ENCODE assay signal across 8 cellular contexts in the genomic region with DNA sequence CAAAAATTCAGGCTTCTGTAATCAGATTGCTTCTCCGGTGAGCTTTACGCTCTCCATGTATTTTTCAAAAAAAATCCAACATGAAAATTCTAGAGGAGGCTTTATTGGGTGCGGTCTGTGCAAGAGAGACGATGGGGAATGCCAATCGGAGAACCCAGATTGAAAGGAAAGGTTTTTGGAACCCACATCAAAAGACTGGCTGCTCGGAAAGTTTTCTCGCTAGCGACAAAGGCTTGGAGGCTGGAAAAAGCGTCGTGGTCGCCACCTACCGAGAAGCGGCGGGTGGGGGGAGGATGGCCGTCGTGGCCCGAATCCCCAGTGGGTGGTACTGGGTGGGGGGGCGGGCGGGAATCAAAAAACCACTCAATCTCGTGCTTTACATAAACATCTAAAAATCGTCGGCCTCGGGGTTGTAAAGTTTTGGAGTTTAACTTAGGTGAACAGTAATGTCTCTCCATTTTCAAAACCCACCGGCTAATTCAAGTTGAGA. TPM values are rescaled to one million over a fixed set of nuclear protein-coding genes. Genes with fewer than 3 reads are reported as not detected.
A peak's percentile ranks its signal among the peaks of the same experiment; 100 is the strongest.
DNase-seq lines count a peak whose midpoint lies in the region; ATAC-seq and TF ChIP-seq lines count a peak whose summit lies in the region.

No MANE protein-coding gene starts in this region.

- H3K4me3 ChIP-seq in mesendoderm (ENCODE audit: low read length): peak overlapping the region; percentile 54

- H3K4me1 ChIP-seq in mesendoderm (ENCODE audit: control insufficient read depth, low read depth, low read length): peaks cover 6% of the 10 kb centered on the region

- no peaks in the 10 kb centered on the region for H3K36me3 ChIP-seq in mesendoderm (ENCODE audit: control insufficient read depth, insufficient read depth, low read length)

- H2BK15ac ChIP-seq in mesendoderm (replicated peaks; ENCODE audit: low read depth): no peak overlapping the region

- POLR2A ChIA-PET in activated CD4-positive, alpha-beta memory T cell treated with anti-CD3 and anti-CD28 coated beads, Interleukin-2, amount 10 ng/mL, durations not matched to agents 7 days and 5 days (lab: Charles Lee): interaction anchor here (1.4 to 1.7 kb wide), 2 partner anchors 14 to 20 kb away, joined by 7 read pairs; no protein-coding TSS in a partner anchor

- peak overlapping the region; percentile 76 for H3K4me3 Mint-ChIP-seq in activated CD4-positive, alpha-beta memory T cell treated with anti-CD3 and anti-CD28 coated beads, Interleukin-2, amount 10 ng/mL, durations not matched to agents 7 days and 5 days

- peak overlapping the region; percentile 69 for H3K27ac Mint-ChIP-seq in activated CD4-positive, alpha-beta memory T cell treated with anti-CD3 and anti-CD28 coated beads, Interleukin-2, amount 10 ng/mL, durations not matched to agents 7 days and 5 days

- no CpG with 5 or more reads among the region's 24 CpGs for WGBS in mesendoderm (ENCODE audit: extremely low coverage, insufficient coverage, low lambda C conversion rate)

- H3K23ac ChIP-seq in mesendoderm (ENCODE audit: low read length): no peak overlapping the region

- peak overlapping the region; percentile 97 for H4K8ac ChIP-seq in mesendoderm (ENCODE audit: low read depth, low read length)

- peak overlapping the region; percentile 89 for H3K9ac ChIP-seq in mesendoderm (ENCODE audit: low read length)

- peaks cover 57% of the 10 kb centered on the region for H3K4me1 Mint-ChIP-seq in activated CD4-positive, alpha-beta memory T cell treated with anti-CD3 and anti-CD28 coated beads, Interleukin-2, amount 10 ng/mL, durations not matched to agents 7 days and 5 days

- H3K4ac ChIP-seq in mesendoderm (ENCODE audit: low read depth, low read length): peak overlapping the region; percentile 78

- CTCF ChIA-PET in activated CD4-positive, alpha-beta memory T cell treated with anti-CD3 and anti-CD28 coated beads, Interleukin-2, amount 10 ng/mL, durations not matched to agents 7 days and 5 days (lab: Charles Lee): interaction anchor here (1.2 kb wide), 1 partner anchor 9 kb away, joined by 3 read pairs; no protein-coding TSS in a partner anchor

- H3K56ac ChIP-seq in mesendoderm (ENCODE audit: low read length): peak overlapping the region; percentile 97

- peak overlapping the region; percentile 47 for H4K5ac ChIP-seq in mesendoderm (ENCODE audit: low read length)

- peak overlapping the region; percentile 94 for H3K27ac ChIP-seq in mesendoderm (ENCODE audit: low read depth, low read length)

- H2BK120ac ChIP-seq in mesendoderm (ENCODE audit: low read depth, low read length): peak overlapping the region; percentile 75

- no peak overlapping the region for H2AK5ac ChIP-seq in mesendoderm (ENCODE audit: low read length)

- peak overlapping the region; percentile 86 for H2BK5ac ChIP-seq in mesendoderm (ENCODE audit: low read length)

- peaks cover 19% of the 10 kb centered on the region for H3K36me3 Mint-ChIP-seq in activated CD4-positive, alpha-beta memory T cell treated with anti-CD3 and anti-CD28 coated beads, Interleukin-2, amount 10 ng/mL, durations not matched to agents 7 days and 5 days (ENCODE audit: low read depth)

- H3K79me2 ChIP-seq in mesendoderm (ENCODE audit: control insufficient read depth, insufficient read depth, low read length): peaks cover 27% of the 10 kb centered on the region

- H3K18ac ChIP-seq in mesendoderm (ENCODE audit: low read length): peak overlapping the region; percentile 100

- H3K79me1 ChIP-seq in mesendoderm (ENCODE audit: low read length): no peaks in the 10 kb centered on the region

- H3K27me3 ChIP-seq in mesendoderm (ENCODE audit: insufficient read depth, low read length, poor library complexity): no peaks in the 10 kb centered on the region

- TF ChIP-seq CTCF in GM12874 (IDR thresholded peaks at IDR 0.05; ENCODE audit: insufficient read depth, low read depth, low read length): 0 out of 2 replicates have a peak, but pooled peaks have one; percentile 14

- peak overlapping the region; percentile 61 for H3K4me2 ChIP-seq in mesendoderm (ENCODE audit: low read length)

- DNase-seq in NCI-H2171 treated with DMSO at 0.1 percent for 48 hours (lab: John Stamatoyannopoulos, UW) (peak; percentile 79), mesendoderm (no peak), NK-92 (lab: John Stamatoyannopoulos, UW; ENCODE audit: unreplicated experiment) (no peak)
- DNase-seq in activated CD4-positive, alpha-beta memory T cell treated with anti-CD3 and anti-CD28 coated beads, Interleukin-2, amount 10 ng/mL, durations not matched to agents 7 days and 5 days: peak; percentile 50
- DNase-seq in effector CD4-positive, alpha-beta T cell: peak; percentile 41
- DNase-seq in stimulated activated CD8-positive, alpha-beta memory T cell treated with anti-CD3 and anti-CD28 coated beads, Interleukin-15, amount 100 ng/mL, for 48 hours (ENCODE audit: low read depth in 2 of 2): peak; percentile 40 to 53

- ATAC-seq in HG02840 (IDR thresholded peaks at IDR 0.05; ENCODE audit: low FRiP score, unreplicated experiment): no peak

- no peaks in the 10 kb centered on the region for H3K9me3 Mint-ChIP-seq in activated CD4-positive, alpha-beta memory T cell treated with anti-CD3 and anti-CD28 coated beads, Interleukin-2, amount 10 ng/mL, durations not matched to agents 7 days and 5 days

- H3K27me3 Mint-ChIP-seq in activated CD4-positive, alpha-beta memory T cell treated with anti-CD3 and anti-CD28 coated beads, Interleukin-2, amount 10 ng/mL, durations not matched to agents 7 days and 5 days: no peaks in the 10 kb centered on the region

RNA-seq across cellular contexts. Expression of a gene that starts 1.1 kb away (rescaled TPM):
- 100 to 1,000 TPM; 143 to 145 TPM for total RNA-seq in activated CD4-positive, alpha-beta memory T cell treated with anti-CD3 and anti-CD28 coated beads, Interleukin-2, amount 10 ng/mL, durations not matched to agents 7 days and 5 days
- polyA plus RNA-seq in mesendoderm (2013, experiment 1 of 2): 245 TPM
- 257 TPM for polyA plus RNA-seq in mesendoderm (2013, experiment 2 of 2)

Comparison
In these comparisons a context has a peak if more than half of its experiments do, and no peak if none do; other contexts are left out.
1. DNase-seq: peak in NCI-H2171 treated with DMSO at 0.1 percent for 48 hours (single experiment), activated CD4-positive, alpha-beta memory T cell treated with anti-CD3 and anti-CD28 coated beads, Interleukin-2, amount 10 ng/mL, durations not matched to agents 7 days and 5 days (single experiment), effector CD4-positive, alpha-beta T cell (single experiment) and stimulated activated CD8-positive, alpha-beta memory T cell treated with anti-CD3 and anti-CD28 coated beads, Interleukin-15, amount 100 ng/mL, for 48 hours (2 of 2); none in mesendoderm (single experiment) and NK-92 (single experiment).